Comparison of ENCODE assay signal across 7 cellular contexts in the genomic region with DNA sequence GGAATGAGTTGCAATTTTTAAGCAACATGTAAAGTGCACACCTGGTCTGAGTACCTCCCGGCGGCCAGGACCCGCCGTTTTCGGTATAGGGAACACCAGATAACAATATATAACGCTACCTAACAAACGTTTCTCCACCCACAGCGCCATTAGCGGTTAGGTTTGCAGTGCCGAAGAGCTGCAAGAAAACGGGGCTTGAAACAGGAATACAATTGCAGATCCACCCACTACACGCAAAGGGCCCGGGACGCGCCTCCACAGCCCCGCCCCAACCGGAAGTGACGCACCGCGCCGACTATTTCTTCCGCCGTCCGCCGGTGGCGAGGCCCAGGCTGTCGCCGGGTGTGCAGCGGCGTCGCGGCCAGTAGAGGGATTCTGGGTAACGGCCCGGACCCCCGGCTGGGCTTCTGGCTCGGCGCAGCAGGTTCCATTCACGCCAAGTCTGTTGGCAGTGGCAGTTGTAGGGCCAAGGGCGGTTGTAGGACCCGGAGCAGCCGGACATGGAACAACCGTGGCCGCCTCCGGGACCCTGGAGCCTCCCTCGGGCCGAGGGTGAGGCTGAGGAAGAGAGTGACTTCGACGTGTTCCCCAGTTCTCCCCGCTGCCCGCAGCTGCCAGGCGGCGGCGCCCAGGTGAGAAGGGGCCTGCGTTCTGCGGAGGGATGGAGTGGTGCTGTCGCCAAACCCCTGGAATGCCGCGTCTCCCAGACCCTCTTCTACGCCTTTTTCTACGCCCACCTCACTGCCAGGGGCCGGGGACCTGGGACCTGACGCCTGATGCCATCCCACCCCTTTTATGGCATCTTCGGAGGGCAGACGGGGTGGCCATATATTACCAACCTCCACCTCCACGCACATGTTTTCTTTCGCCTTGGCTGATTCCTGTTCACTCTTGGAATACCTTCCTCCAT.
A peak's percentile ranks its signal among the peaks of the same experiment; 100 is the strongest.
DNase-seq lines count a peak whose midpoint lies in the region; ATAC-seq and TF ChIP-seq lines count a peak whose summit lies in the region.

A gene (plus strand): TSS at position 302 of the 910 bp plus-strand sequence. CDS start 199 bp downstream, at position 501.

- TF ChIP-seq POLR2A in GM18505 (IDR thresholded peaks at IDR 0.05; ENCODE audit: borderline replicate concordance, extremely low read depth, insufficient read depth, insufficient read length): peak; percentile 98

- ATAC-seq in GM18505 (IDR thresholded peaks at IDR 0.05; ENCODE audit: unreplicated experiment) (peak; percentile 97), HG02973 (IDR thresholded peaks at IDR 0.05; ENCODE audit: unreplicated experiment) (peak; percentile 91)

- DNase-seq in NCI-H2029 (lab: John Stamatoyannopoulos, UW) (peak; percentile 74), T-helper 9 cell (peak; percentile 100), astrocyte of the spinal cord (ENCODE audit: low read depth, low spot score) (peak; percentile 97), hypothalamus (lab: John Stamatoyannopoulos, UW) (peak; percentile 79 to 99 (median 96)), retinal pigment epithelial cell (ENCODE audit: low read depth) (peak; percentile 80)

- in situ Hi-C loops in astrocyte of the spinal cord (cut with HindIII; ENCODE audit: low sequenced_read_pairs): no loop called here

- H3K4me3 ChIP-seq in astrocyte of the spinal cord (ENCODE audit: low read depth, low read length): peak within 1 kb of the TSS; percentile 94
- H3K4me3 ChIP-seq in retinal pigment epithelial cell (ENCODE audit: low read length): peak within 1 kb of the TSS; percentile 72

- TF ChIP-seq CTCF in astrocyte of the spinal cord (IDR thresholded peaks at IDR 0.05; ENCODE audit: low read depth, low read length) (peak; percentile 50), retinal pigment epithelial cell (conservative IDR thresholded peaks at IDR 0.05; ENCODE audit: low read depth, low read length) (peak; percentile 49)

Comparison
In these comparisons a context has a peak if more than half of its experiments do, and no peak if none do; other contexts are left out.
1. Peak in every context shown above with its lines: DNase-seq, ATAC-seq and H3K4me3 ChIP-seq.